In genomic region chr4:170497729-170498128, GRCh38 we compare ENCODE assay signal across 13 cellular contexts.
DNase-seq lines count a peak whose midpoint lies in the region; ATAC-seq and TF ChIP-seq lines count a peak whose summit lies in the region.
"Had no signal": no experiment of that assay in that cellular context is flagged by ENCODE, and none has a peak within 500 bp of the region (broad histone marks: within the 10 kb centered on the region; RNA-seq: fewer than 3 reads in every experiment).

No MANE protein-coding gene starts in this region.

- H3K4me1 Mint-ChIP-seq in Calu3 (ENCODE audit: low read depth, unreplicated experiment) = no peaks in the 10 kb centered on the region
- H3K4me1 Mint-ChIP-seq in activated T-cell treated with anti-CD3 and anti-CD28 coated beads, Interleukin-2, amount 50 U/mL, for 72 hours (ENCODE audit: low read depth) = no peaks in the 10 kb centered on the region

- no peak overlapping the region for H3K27ac ChIP-seq in breast epithelium
- H3K27ac ChIP-seq: C4-2B had no signal

- H3K27ac Mint-ChIP-seq in Calu3 (ENCODE audit: unreplicated experiment) = peak overlapping the region; percentile 67
- H3K27ac Mint-ChIP-seq in activated T-cell treated with anti-CD3 and anti-CD28 coated beads, Interleukin-2, amount 50 U/mL, for 72 hours = no peak overlapping the region
- H3K27ac Mint-ChIP-seq: T-helper 1 cell treated with Interleukin-12 subunit alpha and Interleukin-12 subunit beta and Interleukin-4 antibody, amounts not matched to agents 30 μg/mL and 1 μg/mL, for 36 hours had no signal

- ATAC-seq in GM19351 (IDR thresholded peaks at IDR 0.05; ENCODE audit: unreplicated experiment) = peak; percentile 23
- no peak for ATAC-seq in activated T-cell treated with anti-CD3 and anti-CD28 coated beads, Interleukin-2, amount 50 U/mL, for 72 hours (replicated peaks in 1 of 2)
- ATAC-seq: left lobe of liver had no signal

- CTCF ChIA-PET in Calu3 (lab: Charles Lee) = interaction anchor here (1.1 to 1.9 kb wide), 2 partner anchors 238 to 299 kb away, joined by 5 to 9 read pairs; no protein-coding TSS in a partner anchor

- peak overlapping the region; percentile 76 for H3K4me3 Mint-ChIP-seq in Calu3 (ENCODE audit: low read depth, unreplicated experiment)
- H3K4me3 Mint-ChIP-seq in activated T-cell treated with anti-CD3 and anti-CD28 coated beads, Interleukin-2, amount 50 U/mL, for 72 hours = peak overlapping the region in 1 of 2 donors; percentile 71

- no peaks in the 10 kb centered on the region for H3K27me3 ChIP-seq in breast epithelium

- TF ChIP-seq CTCF in Calu3 (IDR thresholded peaks at IDR 0.05; ENCODE audit: unreplicated experiment) (no peak), breast epithelium (IDR thresholded peaks at IDR 0.05) (no peak)

- H3K36me3 Mint-ChIP-seq in Calu3 (ENCODE audit: insufficient read depth, unreplicated experiment) = no peaks in the 10 kb centered on the region
- peaks cover 0 to 3% of the 10 kb centered on the region in 2 donors for H3K36me3 Mint-ChIP-seq in activated T-cell treated with anti-CD3 and anti-CD28 coated beads, Interleukin-2, amount 50 U/mL, for 72 hours (ENCODE audit: insufficient read depth in 2 of 2)

- no peaks in the 10 kb centered on the region for H3K36me3 ChIP-seq in breast epithelium

- no peaks in the 10 kb centered on the region for H3K4me1 ChIP-seq in breast epithelium

- H3K4me3 ChIP-seq in breast epithelium = peak overlapping the region in 2 of 3 donors; percentile 42 to 59

- no peaks in the 10 kb centered on the region for H3K27me3 Mint-ChIP-seq in Calu3 (ENCODE audit: unreplicated experiment)
- H3K27me3 Mint-ChIP-seq in activated T-cell treated with anti-CD3 and anti-CD28 coated beads, Interleukin-2, amount 50 U/mL, for 72 hours (ENCODE audit: low read depth) = no peaks in the 10 kb centered on the region

- intact Hi-C loops in Calu3 (cut with micrococcal nuclease; ENCODE audit: unreplicated experiment) = loop anchor here (2.0 to 5.0 kb wide), 3 partner anchors 95 to 300 kb away; no protein-coding TSS in a partner anchor
- intact Hi-C loops in breast epithelium (cut with DNase I; ENCODE audit: low total_unique reads) = no loop called here
- intact Hi-C loops in posterior cingulate gyrus (cut with DNase I) = no loop called here

- H3K9me3 ChIP-seq in breast epithelium = peaks cover 0 to 8% of the 10 kb centered on the region in 2 donors

- DNase-seq in Calu3 = no peak
- peak; percentile 63 for DNase-seq in Kasumi-1 (lab: John Stamatoyannopoulos, UW)
- no peak for DNase-seq in breast epithelium (ENCODE audit: low spot score in 2 of 2)
- no peak for DNase-seq in inferior parietal cortex (ENCODE audit: extremely low spot score)
- no peak for DNase-seq in activated T-cell treated with anti-CD3 and anti-CD28 coated beads, Interleukin-2, amount 50 U/mL, for 72 hours
- DNase-seq in T-helper 2 cell = no peak
- DNase-seq in posterior cingulate gyrus = no peak
- DNase-seq: activated effector memory CD4-positive, alpha-beta T cell treated with Interleukin-2 at 50 U/mL for 16 hours; NCI-H2107 had no signal

- no TSS peak for BruUV-seq in Calu3 (replicated peaks; lab: Mats Ljungman, UMichigan)

- H3K9me3 Mint-ChIP-seq in Calu3 (ENCODE audit: low read depth, unreplicated experiment) = no peaks in the 10 kb centered on the region
- H3K9me3 Mint-ChIP-seq in activated T-cell treated with anti-CD3 and anti-CD28 coated beads, Interleukin-2, amount 50 U/mL, for 72 hours = peaks cover 2 to 10% of the 10 kb centered on the region in 2 donors
- H3K9me3 Mint-ChIP-seq: T-helper 1 cell treated with Interleukin-12 subunit alpha and Interleukin-12 subunit beta and Interleukin-4 antibody, amounts not matched to agents 30 μg/mL and 1 μg/mL, for 36 hours had no signal

- TF ChIP-seq POLR2A in breast epithelium (IDR thresholded peaks at IDR 0.05) = no peak

Comparison
In these comparisons a context has a peak if more than half of its experiments do, and no peak if none do; other contexts are left out.
1. DNase-seq: peak in Kasumi-1 (2 of 2); none in Calu3 (single experiment), breast epithelium (0 of 2), inferior parietal cortex (single experiment), activated T-cell treated with anti-CD3 and anti-CD28 coated beads, Interleukin-2, amount 50 U/mL, for 72 hours (0 of 2), T-helper 2 cell (0 of 5) and posterior cingulate gyrus (0 of 10).